Comparison of ENCODE assay signal across 8 cellular contexts in the genomic region with DNA sequence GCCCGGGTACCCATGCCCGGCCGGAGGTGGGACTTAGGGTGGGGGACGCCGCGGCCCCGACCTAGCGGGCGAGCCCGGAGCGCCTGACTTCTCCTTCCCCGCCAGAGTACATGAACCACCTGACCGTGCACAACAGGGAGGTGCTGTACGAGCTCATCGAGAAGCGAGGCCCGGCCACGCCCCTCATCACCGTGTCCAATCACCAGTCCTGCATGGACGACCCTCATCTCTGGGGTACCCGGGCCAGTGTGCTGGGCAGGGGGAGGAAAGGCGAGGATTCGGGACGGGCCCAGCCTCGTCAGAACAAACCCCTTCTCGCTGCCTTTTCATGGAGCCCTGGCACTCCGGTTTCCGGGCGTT. TPM values are rescaled to one million over a fixed set of nuclear protein-coding genes. Genes with fewer than 3 reads are reported as not detected.
A peak's percentile ranks its signal among the peaks of the same experiment; 100 is the strongest.
DNase-seq lines count a peak whose midpoint lies in the region; ATAC-seq, FAIRE-seq and TF ChIP-seq lines count a peak whose summit lies in the region.

No MANE protein-coding gene starts in this region.

- H3K79me2 ChIP-seq in OCI-LY1 (ENCODE audit: insufficient read depth, low read length): no peaks in the 10 kb centered on the region

- H3K4me1 ChIP-seq in OCI-LY1 (ENCODE audit: insufficient read depth, low read length, severe bottlenecking): peaks cover 32% of the 10 kb centered on the region
- H3K4me1 ChIP-seq in pancreas: no peaks in the 10 kb centered on the region

- CTCF ChIA-PET in activated naive CD4-positive, alpha-beta T cell treated with anti-CD3 and anti-CD28 coated beads, Interleukin-2, amount 10 ng/mL, durations not matched to agents 7 days and 5 days (lab: Charles Lee): interaction anchor here (1.2 kb wide), 1 partner anchor 12 kb away, joined by 8 read pairs; no protein-coding TSS in a partner anchor

- H3K4me1 Mint-ChIP-seq in activated naive CD4-positive, alpha-beta T cell treated with anti-CD3 and anti-CD28 coated beads, Interleukin-2, amount 10 ng/mL, durations not matched to agents 7 days and 5 days: peaks cover 26% of the 10 kb centered on the region

- H3K36me3 Mint-ChIP-seq in activated naive CD4-positive, alpha-beta T cell treated with anti-CD3 and anti-CD28 coated beads, Interleukin-2, amount 10 ng/mL, durations not matched to agents 7 days and 5 days: peaks cover 24% of the 10 kb centered on the region

- no peak overlapping the region for H2AFZ ChIP-seq in OCI-LY1 (ENCODE audit: low read length)

- H3K4me3 ChIP-seq in OCI-LY1 (ENCODE audit: low read depth, low read length, poor library complexity, severe bottlenecking) (peak overlapping the region; percentile 75), pancreas (peak overlapping the region; percentile 38 to 66 (median 46))

- H3K9me2 ChIP-seq in OCI-LY1 (ENCODE audit: low read depth, low read length): no peaks in the 10 kb centered on the region

- in situ Hi-C loops in GM18951 (cut with MboI; ENCODE audit: low sequenced_read_pairs, unreplicated experiment): no loop called here

- peak overlapping the region; percentile 86 for H3K4me2 ChIP-seq in OCI-LY1 (ENCODE audit: low read length)

- H3K9me3 ChIP-seq in OCI-LY1 (ENCODE audit: low read length) (no peaks in the 10 kb centered on the region), pancreas (no peaks in the 10 kb centered on the region)

- DNase-seq in Ammon's horn (ENCODE audit: low spot score) (peak; percentile 64), Right ventricle myocardium inferior (ENCODE audit: missing footprints) (no peak), pancreas (peak in 5 of 6 donors; percentile 43 to 74 (median 59)), inferior parietal cortex (ENCODE audit: extremely low spot score) (no peak)
- DNase-seq in activated naive CD4-positive, alpha-beta T cell treated with anti-CD3 and anti-CD28 coated beads, Interleukin-2, amount 10 ng/mL, durations not matched to agents 7 days and 5 days: peak; percentile 73

- peak overlapping the region; percentile 93 for H3K4me3 Mint-ChIP-seq in activated naive CD4-positive, alpha-beta T cell treated with anti-CD3 and anti-CD28 coated beads, Interleukin-2, amount 10 ng/mL, durations not matched to agents 7 days and 5 days

- H3K27me3 ChIP-seq in OCI-LY1 (ENCODE audit: insufficient read depth, low read length) (no peaks in the 10 kb centered on the region), pancreas (no peaks in the 10 kb centered on the region)

- no peaks in the 10 kb centered on the region for H3K9me3 Mint-ChIP-seq in activated naive CD4-positive, alpha-beta T cell treated with anti-CD3 and anti-CD28 coated beads, Interleukin-2, amount 10 ng/mL, durations not matched to agents 7 days and 5 days

- TF ChIP-seq POLR2A in GM18951 (IDR thresholded peaks at IDR 0.05; ENCODE audit: extremely low read depth, insufficient read depth, insufficient read length): peak; percentile 38

- intact Hi-C loops in Right ventricle myocardium inferior (cut with DNase I) (loop anchor here (2.0 kb wide), 1 partner anchor 19 kb away; no protein-coding TSS in a partner anchor), pancreas (cut with DNase I) (no loop called here)

- H3K9ac ChIP-seq in OCI-LY1 (ENCODE audit: low read length): peak overlapping the region; percentile 85

- TF ChIP-seq CTCF in OCI-LY1 (IDR thresholded peaks at IDR 0.05; ENCODE audit: low read length): no peak
- no peak for TF ChIP-seq CTCF in pancreas (IDR thresholded peaks at IDR 0.05)

- FAIRE-seq in pancreas (lab: Jason Lieb, UNC): no peak

- no peaks in the 10 kb centered on the region for H3F3A ChIP-seq in OCI-LY1 (ENCODE audit: insufficient read depth, low read length)

- H3K27ac Mint-ChIP-seq in activated naive CD4-positive, alpha-beta T cell treated with anti-CD3 and anti-CD28 coated beads, Interleukin-2, amount 10 ng/mL, durations not matched to agents 7 days and 5 days: peak overlapping the region; percentile 92

- no peaks in the 10 kb centered on the region for H4K20me1 ChIP-seq in OCI-LY1 (ENCODE audit: insufficient read depth, low read length)

- 0 to 33% methylated on average over 21 to 29 of the region's 29 CpGs for WGBS in pancreas, 2 donors

- ATAC-seq in HG03521 (IDR thresholded peaks at IDR 0.05; ENCODE audit: unreplicated experiment) (peak; percentile 51), Right ventricle myocardium inferior (peak; percentile 71), pancreas (peak; percentile 76 to 84 (median 79))

- no peaks in the 10 kb centered on the region for H3K36me3 ChIP-seq in OCI-LY1 (ENCODE audit: insufficient read depth, low read length)
- H3K36me3 ChIP-seq in pancreas: no peaks in the 10 kb centered on the region

- peak overlapping the region; percentile 72 for H3K27ac ChIP-seq in OCI-LY1 (ENCODE audit: low read depth, low read length, poor library complexity, severe bottlenecking)
- H3K27ac ChIP-seq in pancreas: peak overlapping the region; percentile 56 to 84 (median 69)

- no peaks in the 10 kb centered on the region for H3K27me3 Mint-ChIP-seq in activated naive CD4-positive, alpha-beta T cell treated with anti-CD3 and anti-CD28 coated beads, Interleukin-2, amount 10 ng/mL, durations not matched to agents 7 days and 5 days

RNA-seq across cellular contexts. Expression of a gene that starts 0.6 kb away (rescaled TPM):
- total RNA-seq in Right ventricle myocardium inferior: 36.1 TPM
- total RNA-seq in pancreas: 10 to 100 TPM; 14.6 to 26.7 (median 17.1) TPM
- polyA plus RNA-seq in pancreas: 10 to 100 TPM; 77.0 to 82.7 TPM

RNA-seq across cellular contexts. Expression of a gene that starts 2.9 kb away (rescaled TPM):
- total RNA-seq in Right ventricle myocardium inferior: 52.3 TPM
- 10 to 100 TPM in 1 of 6 donors, 1 to 10 TPM in 5; 5.1 to 13.6 (median 7.3) TPM for total RNA-seq in pancreas
- 10 to 100 TPM; 11.3 to 16.5 TPM for polyA plus RNA-seq in pancreas

RNA-seq across cellular contexts. Expression of a gene that starts 13.8 kb away (rescaled TPM):
- total RNA-seq in Right ventricle myocardium inferior: 2,181 TPM
- total RNA-seq in pancreas: 1,000 to 10,000 TPM; 2,194 to 4,058 (median 3,145) TPM
- 1,000 to 10,000 TPM; 2,751 to 3,412 TPM for polyA plus RNA-seq in pancreas

RNA-seq across cellular contexts. Expression of a gene that starts 16.5 kb away (rescaled TPM):
- total RNA-seq in Right ventricle myocardium inferior (83.0 TPM), pancreas (10 to 100 TPM; 27.8 to 55.6 (median 37.7) TPM)
- polyA plus RNA-seq in pancreas: 10 to 100 TPM; 34.1 to 82.4 TPM

RNA-seq across cellular contexts. Expression of a gene that starts 25.0 kb away (rescaled TPM):
- 85.2 TPM for total RNA-seq in Right ventricle myocardium inferior
- 10 to 100 TPM; 25.5 to 61.4 (median 35.5) TPM for total RNA-seq in pancreas
- 100 to 1,000 TPM in 1 of 2 donors, 10 to 100 TPM in 1; 93.7 to 138 TPM for polyA plus RNA-seq in pancreas

Comparison
In these comparisons a context has a peak if more than half of its experiments do, and no peak if none do; other contexts are left out.
1. DNase-seq: peak in Ammon's horn (single experiment), activated naive CD4-positive, alpha-beta T cell treated with anti-CD3 and anti-CD28 coated beads, Interleukin-2, amount 10 ng/mL, durations not matched to agents 7 days and 5 days (single experiment) and pancreas (5 of 6); none in Right ventricle myocardium inferior (single experiment) and inferior parietal cortex (single experiment).
2. Peak in every context shown above with its lines, with median percentiles within 50 percentile points of each other: ATAC-seq.